ENCODE assay signal across 19 cellular contexts in the genomic region with DNA sequence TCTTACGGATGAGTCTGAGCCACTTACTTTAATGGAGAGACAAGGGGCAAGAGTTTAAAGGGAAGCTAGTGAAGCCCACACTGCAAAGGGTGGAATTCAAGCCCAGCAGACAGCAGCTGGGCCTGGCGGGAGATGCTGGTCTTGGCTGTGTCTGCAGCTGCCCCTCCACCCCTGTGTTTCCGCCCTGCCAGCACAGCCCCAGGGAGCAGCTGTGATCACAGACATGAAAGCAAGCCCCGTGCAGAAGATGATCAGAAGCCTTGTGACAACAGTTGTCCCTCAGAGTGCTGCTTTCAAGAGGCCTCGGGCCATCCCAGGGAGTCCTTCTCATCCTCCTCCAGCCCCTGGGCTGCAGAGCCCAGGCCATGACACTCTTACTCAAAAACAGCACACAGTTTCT. TPM values are rescaled to one million over a fixed set of nuclear protein-coding genes. Genes with fewer than 3 reads are reported as not detected.
DNase-seq lines count a peak whose midpoint lies in the region; ATAC-seq, FAIRE-seq and TF ChIP-seq lines count a peak whose summit lies in the region.
"Had no signal": no experiment of that assay in that cellular context is flagged by ENCODE, and none has a peak within 500 bp of the region (broad histone marks: within the 10 kb centered on the region; RNA-seq: fewer than 3 reads in every experiment).

No MANE protein-coding gene starts in this region.

- POLR2A ChIA-PET in naive thymus-derived CD4-positive, alpha-beta T cell (lab: Charles Lee), result no interaction called here

- H3K36me3 Mint-ChIP-seq in brain, result no peaks in the 10 kb centered on the region
- peaks cover 0 to 4% (median 0%) of the 10 kb centered on the region in 5 donors for H3K36me3 Mint-ChIP-seq in naive thymus-derived CD4-positive, alpha-beta T cell

- peaks cover 0 to 8% (median 0%) of the 10 kb centered on the region in 5 experiments for H3K9me3 Mint-ChIP-seq in brain
- peaks cover 0 to 13% (median 0%) of the 10 kb centered on the region in 11 donors for H3K9me3 Mint-ChIP-seq in naive thymus-derived CD4-positive, alpha-beta T cell

- H3K4me3 Mint-ChIP-seq in brain, result no peak overlapping the region
- H3K4me3 Mint-ChIP-seq in naive thymus-derived CD4-positive, alpha-beta T cell, result no peak overlapping the region

- DNase-seq in Ammon's horn (ENCODE audit: low spot score), result peak; percentile 89
- DNase-seq in DMS 273 treated with DMSO at 0.1 percent for 48 hours (lab: John Stamatoyannopoulos, UW), result peak; percentile 27
- DNase-seq in midbrain (lab: John Stamatoyannopoulos, UW), result peak; percentile 49
- DNase-seq in RCC 7860 (ENCODE audit: low spot score), result no peak
- DNase-seq in T1000 (lab: John Stamatoyannopoulos, UW), result no peak
- DNase-seq in naive thymus-derived CD4-positive, alpha-beta T cell, result no peak
- DNase-seq: activated effector memory CD4-positive, alpha-beta T cell treated with anti-CD3 and anti-CD28 coated beads, Interleukin-2, amount 50 U/mL, for 16 hours; brain microvascular endothelial cell; left colon; NCI-H1694 treated with DMSO at 0.1 percent for 48 hours; uterus had no signal

- intact Hi-C loops in naive thymus-derived CD4-positive, alpha-beta T cell (cut with micrococcal nuclease), result no loop called here

- H3K27me3 Mint-ChIP-seq in brain, result peaks cover 18% of the 10 kb centered on the region
- peaks cover 4 to 46% (median 19%) of the 10 kb centered on the region in 5 donors for H3K27me3 Mint-ChIP-seq in naive thymus-derived CD4-positive, alpha-beta T cell

- H3K27ac Mint-ChIP-seq in brain, result peak overlapping the region in 4 of 5 experiments; percentile 68 to 92 (median 87)
- H3K27ac Mint-ChIP-seq in naive thymus-derived CD4-positive, alpha-beta T cell, result peak overlapping the region in 1 of 9 donors; percentile 54

- no peaks in the 10 kb centered on the region for H3K9me3 ChIP-seq in naive thymus-derived CD4-positive, alpha-beta T cell (ENCODE audit: control insufficient read depth in 2 of 3, low read length in 3 of 3)
- H3K9me3 ChIP-seq: right atrium auricular region, uterus had no signal

- no peak for TF ChIP-seq CTCF in brain (conservative IDR thresholded peaks at IDR 0.05)

- CTCF ChIA-PET in naive thymus-derived CD4-positive, alpha-beta T cell (lab: Charles Lee), result no interaction called here

- peaks cover 61% of the 10 kb centered on the region for H3K4me1 Mint-ChIP-seq in brain
- H3K4me1 Mint-ChIP-seq in naive thymus-derived CD4-positive, alpha-beta T cell, result no peaks in the 10 kb centered on the region

- no peak overlapping the region for H3K4me3 ChIP-seq in naive thymus-derived CD4-positive, alpha-beta T cell (ENCODE audit: low read length)
- H3K4me3 ChIP-seq: right atrium auricular region, uterus had no signal

- no peaks in the 10 kb centered on the region for H3K36me3 ChIP-seq in naive thymus-derived CD4-positive, alpha-beta T cell (ENCODE audit: control insufficient read depth in 2 of 3, insufficient read depth in 3 of 3, low read length in 3 of 3)
- H3K36me3 ChIP-seq: brain microvascular endothelial cell, right atrium auricular region, uterus had no signal

- no peak for ATAC-seq in GM18498 (IDR thresholded peaks at IDR 0.05; ENCODE audit: unreplicated experiment)
- ATAC-seq in naive thymus-derived CD4-positive, alpha-beta T cell, result no peak
- ATAC-seq: left colon had no signal

- no peak overlapping the region for H3K27ac ChIP-seq in naive thymus-derived CD4-positive, alpha-beta T cell (ENCODE audit: low read depth, low read length)
- H3K27ac ChIP-seq: brain microvascular endothelial cell, right atrium auricular region, uterus, VCaP had no signal

- FAIRE-seq in RCC 7860 (lab: Jason Lieb, UNC), result no peak

- no peaks in the 10 kb centered on the region for H3K27me3 ChIP-seq in naive thymus-derived CD4-positive, alpha-beta T cell (ENCODE audit: control insufficient read depth in 2 of 2, insufficient read depth in 2 of 2, low read length in 2 of 2)
- H3K27me3 ChIP-seq: right atrium auricular region, uterus had no signal

- no peaks in the 10 kb centered on the region for H3K4me1 ChIP-seq in naive thymus-derived CD4-positive, alpha-beta T cell (ENCODE audit: control insufficient read depth in 2 of 2, insufficient read depth in 2 of 2, low read length in 2 of 2)
- H3K4me1 ChIP-seq: right atrium auricular region, uterus had no signal

RNA-seq across cellular contexts. Expression of a gene that starts 24.2 kb away (rescaled TPM):
- 47.7 TPM for polyA plus RNA-seq in brain (ENCODE audit: insufficient read depth, low read depth, low replicate concordance)
- total RNA-seq in naive thymus-derived CD4-positive, alpha-beta T cell, result not detected
- polyA plus RNA-seq in naive thymus-derived CD4-positive, alpha-beta T cell, result not detected
- total RNA-seq: activated CD8-positive, alpha-beta memory T cell treated with anti-CD3 and anti-CD28 coated beads for 36 hours; G401; glomerular endothelial cell had no signal
- polyA plus RNA-seq: BJ had no signal

Comparison
In these comparisons a context has a peak if more than half of its experiments do, and no peak if none do; other contexts are left out.
1. DNase-seq: peak in Ammon's horn (single experiment), DMS 273 treated with DMSO at 0.1 percent for 48 hours (single experiment) and midbrain (single experiment); none in RCC 7860 (single experiment), T1000 (single experiment) and naive thymus-derived CD4-positive, alpha-beta T cell (0 of 9).
2. RNA of a gene that starts 24.2 kb away (polyA plus RNA-seq): 47.7 TPM in brain (single experiment); not detected in naive thymus-derived CD4-positive, alpha-beta T cell; every median in the first group is over 10 times any median in the second.